Comparison of ENCODE assay signal across 9 cellular contexts in genomic region chr2:110804915-110805314, GRCh38.
A peak's percentile ranks its signal among the peaks of the same experiment; 100 is the strongest.
DNase-seq lines count a peak whose midpoint lies in the region; ATAC-seq and TF ChIP-seq lines count a peak whose summit lies in the region.
"Had no signal": no experiment of that assay in that cellular context is flagged by ENCODE, and none has a peak within 500 bp of the region (broad histone marks: within the 10 kb centered on the region; RNA-seq: fewer than 3 reads in every experiment).

No MANE protein-coding gene starts in this region.

- no peaks in the 10 kb centered on the region for H3F3A ChIP-seq in PC-9 (ENCODE audit: insufficient read depth, low read depth)

- H2AFZ ChIP-seq in PC-9 = no peak overlapping the region

- H3K4me2 ChIP-seq in PC-9 = no peak overlapping the region

- H3K27me3 ChIP-seq in effector memory CD4-positive, alpha-beta T cell (replicated peaks; ENCODE audit: control insufficient read depth, insufficient read depth, low read length, poor library complexity, severe bottlenecking) = no peaks in the 10 kb centered on the region
- H3K27me3 ChIP-seq in upper lobe of right lung = no peaks in the 10 kb centered on the region
- H3K27me3 ChIP-seq in PC-9 (ENCODE audit: insufficient read depth, low read depth) = no peaks in the 10 kb centered on the region

- H3K79me2 ChIP-seq in PC-9 (ENCODE audit: low read depth) = no peaks in the 10 kb centered on the region

- H3K4me3 Mint-ChIP-seq in activated naive CD4-positive, alpha-beta T cell treated with anti-CD3 and anti-CD28 coated beads for 36 hours = no peak overlapping the region

- DNase-seq in activated naive CD4-positive, alpha-beta T cell treated with anti-CD3 and anti-CD28 coated beads for 36 hours = peak; percentile 87
- no peak for DNase-seq in activated naive CD4-positive, alpha-beta T cell (lab: John Stamatoyannopoulos, UW)
- DNase-seq in T-helper 9 cell (peak; percentile 28), upper lobe of right lung (no peak), PC-9 (no peak), ecto neural progenitor cell (ENCODE audit: low spot score) (no peak)
- peak; percentile 42 to 61 (median 59) for DNase-seq in effector memory CD4-positive, alpha-beta T cell
- DNase-seq: lower lobe of right lung had no signal

- H4K20me1 ChIP-seq in PC-9 (ENCODE audit: insufficient read depth) = no peaks in the 10 kb centered on the region

- H3K27ac Mint-ChIP-seq in activated naive CD4-positive, alpha-beta T cell treated with anti-CD3 and anti-CD28 coated beads for 36 hours = no peak overlapping the region

- no peaks in the 10 kb centered on the region for H3K9me2 ChIP-seq in PC-9 (ENCODE audit: insufficient read depth)

- CTCF ChIA-PET in activated naive CD4-positive, alpha-beta T cell treated with anti-CD3 and anti-CD28 coated beads for 36 hours (lab: Charles Lee) = interaction anchor here (0.9 to 1.6 kb wide), 2 partner anchors 28 to 49 kb away, joined by 3 to 6 read pairs; no protein-coding TSS in a partner anchor
- CTCF ChIA-PET in PC-9 (lab: Charles Lee) = no interaction called here

- H3K9me3 ChIP-seq in effector memory CD4-positive, alpha-beta T cell (ENCODE audit: control insufficient read depth, low read length) = no peaks in the 10 kb centered on the region
- H3K9me3 ChIP-seq in upper lobe of right lung = no peaks in the 10 kb centered on the region
- H3K9me3 ChIP-seq in PC-9 (ENCODE audit: insufficient read depth, low read depth) = no peaks in the 10 kb centered on the region
- H3K9me3 ChIP-seq: lower lobe of right lung had no signal

- POLR2A ChIA-PET in PC-9 (lab: Charles Lee; ENCODE audit: unreplicated experiment) = no interaction called here

- peaks cover 6% of the 10 kb centered on the region for H3K9me3 Mint-ChIP-seq in activated naive CD4-positive, alpha-beta T cell treated with anti-CD3 and anti-CD28 coated beads for 36 hours

- H3K4me1 ChIP-seq in effector memory CD4-positive, alpha-beta T cell (ENCODE audit: control insufficient read depth, insufficient read depth, low read length, poor library complexity, severe bottlenecking) = no peaks in the 10 kb centered on the region
- H3K4me1 ChIP-seq in upper lobe of right lung = no peaks in the 10 kb centered on the region
- H3K4me1 ChIP-seq in PC-9 (replicated peaks; ENCODE audit: insufficient read depth) = no peaks in the 10 kb centered on the region
- H3K4me1 ChIP-seq: lower lobe of right lung had no signal

- H3K27ac ChIP-seq in effector memory CD4-positive, alpha-beta T cell (ENCODE audit: insufficient read depth, low read length, poor library complexity, severe bottlenecking) = no peak overlapping the region
- H3K27ac ChIP-seq in upper lobe of right lung (no peak overlapping the region), PC-9 (no peak overlapping the region)
- H3K27ac ChIP-seq: lower lobe of right lung had no signal

- no TSS peak for BruUV-seq in PC-9 (replicated peaks; lab: Mats Ljungman, UMichigan)

- TF ChIP-seq CTCF in upper lobe of right lung (IDR thresholded peaks at IDR 0.05) (no peak), PC-9 (conservative IDR thresholded peaks at IDR 0.05) (no peak)

- peaks cover 16% of the 10 kb centered on the region for H3K4me1 Mint-ChIP-seq in activated naive CD4-positive, alpha-beta T cell treated with anti-CD3 and anti-CD28 coated beads for 36 hours (ENCODE audit: low read depth)

- ATAC-seq in upper lobe of right lung = peak; percentile 8
- ATAC-seq in HG02884 (IDR thresholded peaks at IDR 0.05; ENCODE audit: unreplicated experiment) = no peak
- ATAC-seq: lower lobe of right lung had no signal

- H3K27me3 Mint-ChIP-seq in activated naive CD4-positive, alpha-beta T cell treated with anti-CD3 and anti-CD28 coated beads for 36 hours (ENCODE audit: low read depth) = peaks cover 64% of the 10 kb centered on the region

- intact Hi-C loops in activated naive CD4-positive, alpha-beta T cell treated with anti-CD3 and anti-CD28 coated beads for 36 hours (cut with micrococcal nuclease) = loop anchor here (1.0 to 5.0 kb wide), 6 partner anchors 41 to 897 kb away; no protein-coding TSS in a partner anchor
- intact Hi-C loops in upper lobe of right lung (cut with DNase I) (no loop called here), PC-9 (cut with micrococcal nuclease; ENCODE audit: unreplicated experiment) (no loop called here)

- no peaks in the 10 kb centered on the region for H3K36me3 ChIP-seq in effector memory CD4-positive, alpha-beta T cell (ENCODE audit: control insufficient read depth, insufficient read depth, low read length)
- H3K36me3 ChIP-seq in upper lobe of right lung (no peaks in the 10 kb centered on the region), PC-9 (ENCODE audit: low read depth) (no peaks in the 10 kb centered on the region)
- H3K36me3 ChIP-seq: lower lobe of right lung had no signal

- H3K36me3 Mint-ChIP-seq in activated naive CD4-positive, alpha-beta T cell treated with anti-CD3 and anti-CD28 coated beads for 36 hours (ENCODE audit: low read depth) = no peaks in the 10 kb centered on the region

- no peak overlapping the region for H3K4me3 ChIP-seq in effector memory CD4-positive, alpha-beta T cell (ENCODE audit: insufficient read depth, low read depth, low read length, poor library complexity, severe bottlenecking)
- H3K4me3 ChIP-seq in upper lobe of right lung (no peak overlapping the region), PC-9 (no peak overlapping the region)
- H3K4me3 ChIP-seq: lower lobe of right lung had no signal

Comparison
In these comparisons a context has a peak if more than half of its experiments do, and no peak if none do; other contexts are left out.
1. DNase-seq: peak in activated naive CD4-positive, alpha-beta T cell treated with anti-CD3 and anti-CD28 coated beads for 36 hours (single experiment), T-helper 9 cell (single experiment) and effector memory CD4-positive, alpha-beta T cell (3 of 3); none in activated naive CD4-positive, alpha-beta T cell (0 of 4), upper lobe of right lung (single experiment), PC-9 (0 of 2) and ecto neural progenitor cell (single experiment).